ENCODE assay signal across 16 cellular contexts in the genomic region with DNA sequence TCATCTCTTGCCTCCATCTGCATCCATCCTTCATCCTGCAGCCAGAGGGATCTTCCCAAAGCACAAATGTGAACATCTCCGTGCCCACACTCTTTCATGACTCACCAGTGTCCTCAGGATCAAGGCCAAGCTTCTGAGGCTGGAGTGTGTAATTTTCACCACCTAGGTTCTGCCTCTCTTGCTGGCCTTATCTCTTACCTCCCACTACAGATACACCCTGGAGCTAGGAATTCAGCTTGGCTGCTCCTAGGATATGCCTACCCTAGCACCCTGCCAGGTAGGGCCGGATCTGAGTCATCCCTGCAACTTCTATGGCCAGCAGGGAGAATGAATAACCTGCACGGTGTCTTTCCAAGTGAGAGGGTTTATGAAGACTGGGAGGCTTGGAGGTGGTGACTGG.
DNase-seq lines count a peak whose midpoint lies in the region; ATAC-seq and TF ChIP-seq lines count a peak whose summit lies in the region.
"Had no signal": no experiment of that assay in that cellular context is flagged by ENCODE, and none has a peak within 500 bp of the region (broad histone marks: within the 10 kb centered on the region; RNA-seq: fewer than 3 reads in every experiment).

No MANE protein-coding gene starts in this region.

- no peak for TF ChIP-seq CTCF in HEK293 (tag by site-specific recombination; IDR thresholded peaks at IDR 0.05)

- no peaks in the 10 kb centered on the region for H3K9me3 ChIP-seq in HEK293 (ENCODE audit: control insufficient read depth, insufficient read depth, low read depth, low read length)
- H3K9me3 ChIP-seq: Caco-2, Peyer's patch had no signal

- peak; percentile 42 for DNase-seq in Caki2 (ENCODE audit: low read depth)
- DNase-seq in RPMI7951 (ENCODE audit: low read depth), result peak; percentile 4
- DNase-seq in islet precursor cell, result peak; percentile 22
- no peak for DNase-seq in hepatic stellate cell (ENCODE audit: low spot score)
- DNase-seq in NK-92 (lab: John Stamatoyannopoulos, UW; ENCODE audit: unreplicated experiment), result no peak
- DNase-seq: AML-193, Caco-2, DMS79, NCI-H1417 treated with DMSO at 0.1 percent for 48 hours, NCI-H2081, NCI-H69, Peyer's patch had no signal

- in situ Hi-C loops in Caki2 (cut with HindIII; ENCODE audit: low pct_unique_long_range_greater_than_20kb, low sequenced_read_pairs), result no loop called here

- H3K4me1 ChIP-seq in HEK293 (ENCODE audit: control insufficient read depth, insufficient read depth, low read length), result no peaks in the 10 kb centered on the region
- H3K4me1 ChIP-seq: Caco-2, Peyer's patch had no signal

- CTCF ChIA-PET in HEK293 (lab: Yijun Ruan, JAX), result no interaction called here

- H3K4me3 ChIP-seq in HEK293 (ENCODE audit: low read depth, low read length), result no peak overlapping the region
- H3K4me3 ChIP-seq: Peyer's patch had no signal

- no peak overlapping the region for H3K27ac ChIP-seq in HEK293 (ENCODE audit: extremely low read depth, low read depth, low read length)
- H3K27ac ChIP-seq: KMS-11, Peyer's patch had no signal

- H3K36me3 ChIP-seq in HEK293 (ENCODE audit: control insufficient read depth in 2 of 2, insufficient read depth in 1 of 2, low read length in 2 of 2), result no peaks in the 10 kb centered on the region
- H3K36me3 ChIP-seq: Peyer's patch had no signal

- ATAC-seq in HG03432 (IDR thresholded peaks at IDR 0.05; ENCODE audit: unreplicated experiment), result no peak
- ATAC-seq in GM18511 (IDR thresholded peaks at IDR 0.05; ENCODE audit: unreplicated experiment), result no peak

- POLR2A ChIA-PET in HEK293 (lab: Yijun Ruan, JAX), result no interaction called here

TF ChIP-seq in HEK293, 187 proteins besides CTCF, POLR2A, EP300 and RAD21:
- TF ChIP-seq ZNF670 (tag by site-specific recombination; IDR thresholded peaks at IDR 0.05; ENCODE audit: low read depth), result no peak
- peak; percentile 46 for TF ChIP-seq ZFHX2 (tag by site-specific recombination; conservative IDR thresholded peaks at IDR 0.05)
- TF ChIP-seq EGR2 (tag by site-specific recombination; IDR thresholded peaks at IDR 0.05; ENCODE audit: low read depth), result peak; percentile 52; the same call in 1 of the 2 replicates
- peak; percentile 70 for TF ChIP-seq ZIC2 (tag by site-specific recombination; IDR thresholded peaks at IDR 0.05)

Comparison
In these comparisons a context has a peak if more than half of its experiments do, and no peak if none do; other contexts are left out.
1. DNase-seq: peak in Caki2 (single experiment), RPMI7951 (single experiment) and islet precursor cell (single experiment); none in hepatic stellate cell (single experiment) and NK-92 (single experiment).